In genomic region chr7:126801738-126802137, GRCh38 we compare ENCODE assay signal across 30 cellular contexts.
"Had no signal": no experiment of that assay in that cellular context is flagged by ENCODE, and none has a peak within 500 bp of the region (broad histone marks: within the 10 kb centered on the region; RNA-seq: fewer than 3 reads in every experiment).

No MANE protein-coding gene starts in this region.

- H3K9ac ChIP-seq: neural progenitor cell, parathyroid adenoma had no signal

- H3K4me3 ChIP-seq: left lung, lower lobe of right lung, neural progenitor cell, psoas muscle, right atrium auricular region, right lobe of liver, stomach, testis, thyroid gland, transverse colon, upper lobe of left lung, vagina had no signal

- DNase-seq: hippocampal formation; immature natural killer cell; kidney; left colon; left lung; lower lobe of right lung; mammary epithelial cell; mesenchymal stem cell; naive B cell; natural killer cell; nephron progenitor cell; occipital lobe; psoas muscle; right lobe of liver; stimulated activated CD4-positive, alpha-beta T cell treated with anti-CD3 and anti-CD28 coated beads, Interleukin-12 subunit alpha, Interleukin-12 subunit beta, amount 100 ng/mL, for 4 hours; stimulated activated CD4-positive, alpha-beta T cell treated with anti-CD3 and anti-CD28 coated beads, Interleukin-15, amount 100 ng/mL, for 24 hours; stimulated activated CD4-positive, alpha-beta T cell treated with anti-CD3 and anti-CD28 coated beads, Interleukin-2, amount 100 ng/mL, for 24 hours; stimulated activated CD4-positive, alpha-beta T cell treated with anti-CD3 and anti-CD28 coated beads, Interleukin-4, amount 100 ng/mL, for 1 hour; stimulated activated naive B cell treated with anti-CD40 and anti-IgM and Interleukin-4, amounts not matched to agents 10 μg/mL and 1 μg/mL and 100 μg/mL, for 72 hours; stimulated activated naive CD8-positive, alpha-beta T cell treated with anti-CD3 and anti-CD28 coated beads, Interleukin-15, Interleukin-2, amounts not matched to agents 100 U/mL and 50 U/mL, for 24 hours; stomach; testis; thyroid gland; transverse colon; upper lobe of left lung had no signal

- H3K27ac ChIP-seq: left lung, lower lobe of right lung, neural progenitor cell, neutrophil, parathyroid adenoma, psoas muscle, right atrium auricular region, right lobe of liver, stomach, testis, thyroid gland, transverse colon, upper lobe of left lung, vagina had no signal

- H3K9me3 ChIP-seq: left lung, lower lobe of right lung, neutrophil, psoas muscle, right atrium auricular region, right lobe of liver, stomach, testis, thyroid gland, transverse colon, upper lobe of left lung, vagina had no signal

- H3K79me2 ChIP-seq: parathyroid adenoma had no signal

- H3K4me1 ChIP-seq: left lung, lower lobe of right lung, neural progenitor cell, parathyroid adenoma, psoas muscle, right atrium auricular region, right lobe of liver, stomach, testis, thyroid gland, transverse colon, upper lobe of left lung, vagina had no signal

- H3K4me2 ChIP-seq: neural progenitor cell had no signal

- H3K36me3 ChIP-seq: left lung, lower lobe of right lung, neural progenitor cell, neutrophil, right atrium auricular region, right lobe of liver, stomach, thyroid gland, transverse colon, upper lobe of left lung, vagina had no signal

- H2AFZ ChIP-seq: neural progenitor cell, parathyroid adenoma had no signal

- H3K27me3 ChIP-seq: neural progenitor cell, neutrophil, right atrium auricular region, right lobe of liver, stomach, testis, thyroid gland, transverse colon, upper lobe of left lung, vagina had no signal
